ENCODE assay signal across 18 cellular contexts in genomic region chr2:68098398-68098797, GRCh38.
"Had no signal": no experiment of that assay in that cellular context is flagged by ENCODE, and none has a peak within 500 bp of the region (broad histone marks: within the 10 kb centered on the region; RNA-seq: fewer than 3 reads in every experiment).

No MANE protein-coding gene starts in this region.

- ATAC-seq: left cardiac atrium had no signal

- DNase-seq: cortex of kidney; dorsolateral prefrontal cortex; effector CD8-positive, alpha-beta T cell; esophagus squamous epithelium; foreskin fibroblast; head of caudate nucleus; kidney; left cardiac atrium; mesendoderm; naive B cell; sigmoid colon; stimulated activated CD4-positive, alpha-beta T cell treated with anti-CD3 and anti-CD28 coated beads, Interleukin-2, amount 100 ng/mL, for 24 hours; stimulated activated naive CD4-positive, alpha-beta T cell treated with Interleukin-2 at 50 U/mL for 16 hours; trophoblast cell had no signal

- H3K27me3 ChIP-seq: dorsolateral prefrontal cortex, esophagus squamous epithelium, hepatocyte, neutrophil, sigmoid colon had no signal

- H3K4me3 ChIP-seq: dorsolateral prefrontal cortex, esophagus squamous epithelium, hepatocyte, sigmoid colon, skin epidermis had no signal

- H3K9me3 Mint-ChIP-seq: naive B cell had no signal

- H3K36me3 ChIP-seq: esophagus squamous epithelium, neutrophil, sigmoid colon had no signal

- H3K4me1 ChIP-seq: esophagus squamous epithelium, sigmoid colon had no signal

- H3K36me3 Mint-ChIP-seq: naive B cell had no signal

- H3K4me3 Mint-ChIP-seq: naive B cell had no signal

- H3K27me3 Mint-ChIP-seq: naive B cell had no signal

- H3K27ac ChIP-seq: dorsolateral prefrontal cortex, epithelial cell of prostate, esophagus squamous epithelium, hepatocyte, neutrophil, sigmoid colon, skin epidermis had no signal

- H3K9me3 ChIP-seq: esophagus squamous epithelium, neutrophil, sigmoid colon had no signal
